In genomic region chr5:140293091-140293996, GRCh38 we compare ENCODE assay signal across 1 cellular context.
TF ChIP-seq lines count a peak whose summit lies in the region.

No MANE protein-coding gene starts in this region.

TF ChIP-seq in GM12878, 131 proteins besides CTCF, POLR2A, EP300 and RAD21 (continued from another document):
- no peak for TF ChIP-seq PRDM15 (CRISPR knock-in tag; IDR thresholded peaks at IDR 0.05)
- no peak for TF ChIP-seq SMAD5 (IDR thresholded peaks at IDR 0.05; ENCODE audit: low read depth)
- no peak for TF ChIP-seq EGR1 (IDR thresholded peaks at IDR 0.05; ENCODE audit: borderline replicate concordance in 1 of 2, low read depth in 2 of 2, low read length in 2 of 2)
- no peak for TF ChIP-seq USF2 (IDR thresholded peaks at IDR 0.05; ENCODE audit: borderline replicate concordance, low read depth, low read length)
- no peak for TF ChIP-seq CHD1 (IDR thresholded peaks at IDR 0.05; ENCODE audit: low read depth, low read length)
- no peak for TF ChIP-seq RCOR1 (conservative IDR thresholded peaks at IDR 0.05; ENCODE audit: low read depth, low read length)
- TF ChIP-seq SUZ12 (IDR thresholded peaks at IDR 0.05; ENCODE audit: unreplicated experiment), result no peak
- peak; percentile 52 for TF ChIP-seq ATF7 (IDR thresholded peaks at IDR 0.05; ENCODE audit: low read depth)
- no peak for TF ChIP-seq IRF4 (IDR thresholded peaks at IDR 0.05; ENCODE audit: low read depth, low read length)
- TF ChIP-seq TCF7 (IDR thresholded peaks at IDR 0.05; ENCODE audit: borderline replicate concordance), result 0 out of 2 replicates have a peak, but pooled peaks have one; percentile 21
- TF ChIP-seq GATAD2B (conservative IDR thresholded peaks at IDR 0.05; ENCODE audit: low read depth), result no peak
- no peak for TF ChIP-seq KDM1A (IDR thresholded peaks at IDR 0.05; ENCODE audit: borderline replicate concordance)
- TF ChIP-seq NR2F1 (conservative IDR thresholded peaks at IDR 0.05), result no peak
- no peak for TF ChIP-seq GABPA (IDR thresholded peaks at IDR 0.05; ENCODE audit: low read depth)
- TF ChIP-seq ZBTB33 (IDR thresholded peaks at IDR 0.05), result no peak
- TF ChIP-seq HCFC1 (IDR thresholded peaks at IDR 0.05; ENCODE audit: low read length), result no peak
- no peak for TF ChIP-seq SIN3A (IDR thresholded peaks at IDR 0.05; ENCODE audit: low read depth, low read length)
- TF ChIP-seq POLR2AphosphoS5 (IDR thresholded peaks at IDR 0.05; ENCODE audit: low read length), result no peak
- no peak for TF ChIP-seq E4F1 (IDR thresholded peaks at IDR 0.05; ENCODE audit: borderline replicate concordance, partially characterized antibody)
- no peak for TF ChIP-seq RELB (IDR thresholded peaks at IDR 0.05; ENCODE audit: low read depth)
- TF ChIP-seq E2F8 (IDR thresholded peaks at IDR 0.05; ENCODE audit: low read depth, partially characterized antibody), result no peak
- TF ChIP-seq JUND (IDR thresholded peaks at IDR 0.05; ENCODE audit: low read depth, low read length), result no peak
- TF ChIP-seq MTA3 (IDR thresholded peaks at IDR 0.05; ENCODE audit: borderline replicate concordance, low read length), result no peak
- TF ChIP-seq CREB1 (IDR thresholded peaks at IDR 0.05; ENCODE audit: low read depth), result no peak
- TF ChIP-seq ZNF384 (IDR thresholded peaks at IDR 0.05; ENCODE audit: borderline replicate concordance, low read depth, low read length), result peak; percentile 53; the same call in 1 of the 2 replicates
- TF ChIP-seq IKZF1 (conservative IDR thresholded peaks at IDR 0.05), result no peak
- TF ChIP-seq HDAC6 (IDR thresholded peaks at IDR 0.05; ENCODE audit: unreplicated experiment), result no peak
- 0 out of 2 replicates have a peak, but pooled peaks have one; percentile 28 for TF ChIP-seq NFIC (IDR thresholded peaks at IDR 0.05; ENCODE audit: low read depth, low read length)
